Comparison of ENCODE assay signal across 8 cellular contexts in genomic region chr1:154407021-154407865, GRCh38. TPM values are rescaled to one million over a fixed set of nuclear protein-coding genes. Genes with fewer than 3 reads are reported as not detected.
DNase-seq lines count a peak whose midpoint lies in the region; ATAC-seq, FAIRE-seq and TF ChIP-seq lines count a peak whose summit lies in the region.

No MANE protein-coding gene starts in this region.

- 0 out of 2 replicates have a peak overlapping the region, but pooled peaks have one; percentile 7 for H3K4me2 ChIP-seq in OCI-LY1 (ENCODE audit: low read length)

- FAIRE-seq in bronchial epithelial cell (lab: Jason Lieb, UNC): no peak

- no peaks in the 10 kb centered on the region for H3K9me2 ChIP-seq in OCI-LY1 (ENCODE audit: low read depth, low read length)

- no peaks in the 10 kb centered on the region for H4K20me1 ChIP-seq in OCI-LY1 (ENCODE audit: insufficient read depth, low read length)

- TF ChIP-seq CTCF in OCI-LY1 (IDR thresholded peaks at IDR 0.05; ENCODE audit: low read length) (no peak), bronchial epithelial cell (IDR thresholded peaks at IDR 0.05; ENCODE audit: insufficient read depth, low read length, severe bottlenecking) (no peak), nephron (IDR thresholded peaks at IDR 0.05; ENCODE audit: unreplicated experiment in 3 of 3) (no peak)

- H3K27ac ChIP-seq in OCI-LY1 (ENCODE audit: low read depth, low read length, poor library complexity, severe bottlenecking): no peak overlapping the region

- no peaks in the 10 kb centered on the region for H3K36me3 ChIP-seq in OCI-LY1 (ENCODE audit: insufficient read depth, low read length)
- H3K36me3 ChIP-seq in bronchial epithelial cell (ENCODE audit: control insufficient read depth, insufficient read depth, low read length): peaks cover 17% of the 10 kb centered on the region
- no peaks in the 10 kb centered on the region for H3K36me3 ChIP-seq in HAP-1 (replicated peaks)

- H3K79me2 ChIP-seq in OCI-LY1 (ENCODE audit: insufficient read depth, low read length): no peaks in the 10 kb centered on the region

- no peak overlapping the region for H3K9ac ChIP-seq in OCI-LY1 (ENCODE audit: low read length)

- DNase-seq in bronchial epithelial cell (ENCODE audit: low read depth) (peak; percentile 89), NCI-H345 treated with DMSO at 0.1 percent for 48 hours (lab: John Stamatoyannopoulos, UW; ENCODE audit: unreplicated experiment) (no peak), GOT3 (lab: John Stamatoyannopoulos, UW) (no peak), HAP-1 (ENCODE audit: low spot score in 2 of 2) (no peak)

- no peaks in the 10 kb centered on the region for H3F3A ChIP-seq in OCI-LY1 (ENCODE audit: insufficient read depth, low read length)

- ATAC-seq in GM21423 (IDR thresholded peaks at IDR 0.05; ENCODE audit: unreplicated experiment) (peak; percentile 32), HG03159 (IDR thresholded peaks at IDR 0.05; ENCODE audit: unreplicated experiment) (no peak)

- H3K27me3 ChIP-seq in OCI-LY1 (ENCODE audit: insufficient read depth, low read length): peaks cover 12% of the 10 kb centered on the region
- peaks cover 2% of the 10 kb centered on the region for H3K27me3 ChIP-seq in bronchial epithelial cell (ENCODE audit: control insufficient read depth, insufficient read depth, low read length)
- H3K27me3 ChIP-seq in HAP-1 (ENCODE audit: low read depth): peaks cover 5% of the 10 kb centered on the region; the same call in 1 of the 2 replicates

- no peak overlapping the region for H2AFZ ChIP-seq in OCI-LY1 (ENCODE audit: low read length)

- H3K27ac Mint-ChIP-seq in nephron: peak overlapping the region; percentile 34 to 82 (median 77)

- in situ Hi-C loops in HAP-1 (cut with MboI; ENCODE audit: low sequenced_read_pairs): no loop called here

- peak overlapping the region; percentile 80 to 83 (median 81) for H3K4me3 Mint-ChIP-seq in nephron

- H3K9me3 Mint-ChIP-seq in nephron: no peaks in the 10 kb centered on the region

- H3K27me3 Mint-ChIP-seq in nephron (ENCODE audit: low read depth): peaks cover 57% of the 10 kb centered on the region

- H3K9me3 ChIP-seq in OCI-LY1 (ENCODE audit: low read length) (no peaks in the 10 kb centered on the region), HAP-1 (no peaks in the 10 kb centered on the region)

- H3K4me3 ChIP-seq in OCI-LY1 (ENCODE audit: low read depth, low read length, poor library complexity, severe bottlenecking): no peak overlapping the region
- peak overlapping the region; percentile 97 for H3K4me3 ChIP-seq in bronchial epithelial cell (ENCODE audit: low read depth, low read length)
- H3K4me3 ChIP-seq in HAP-1: no peak overlapping the region

- H3K4me1 ChIP-seq in OCI-LY1 (ENCODE audit: insufficient read depth, low read length, severe bottlenecking) (peaks cover 7% of the 10 kb centered on the region), HAP-1 (no peaks in the 10 kb centered on the region; the same call in 1 of the 2 replicates)

- no peaks in the 10 kb centered on the region for H3K36me3 Mint-ChIP-seq in nephron (ENCODE audit: low read depth)

- H3K4me1 Mint-ChIP-seq in nephron: peaks cover 32% of the 10 kb centered on the region

RNA-seq across cellular contexts. Expression of gene IL6R, which starts 2.1 kb away (rescaled TPM):
- 47.9 and 70.0 TPM in 2 replicates for total RNA-seq in bronchial epithelial cell
